34 cellular contexts compared by ENCODE assay signal in genomic region chr15:90946538-90946937, GRCh38.
"Had no signal": no experiment of that assay in that cellular context is flagged by ENCODE, and none has a peak within 500 bp of the region (broad histone marks: within the 10 kb centered on the region; RNA-seq: fewer than 3 reads in every experiment).

No MANE protein-coding gene starts in this region.

- H3K4me1 Mint-ChIP-seq: activated B cell treated with CpG ODN at 0.5 μM for 24 hours; activated naive CD4-positive, alpha-beta T cell treated with anti-CD3 and anti-CD28 coated beads, Interleukin-2, amount 50 U/mL, for 24 hours; activated naive CD8-positive, alpha-beta T cell treated with anti-CD3 and anti-CD28 coated beads for 36 hours; activated naive CD8-positive, alpha-beta T cell treated with anti-CD3 and anti-CD28 coated beads, Interleukin-2, amount 50 U/mL, for 24 hours; activated T-helper 17 cell treated with anti-CD3 and anti-CD28 coated beads, Interleukin-2, amount 50 U/mL, for 72 hours; brain; endodermal cell; T-helper 17 cell had no signal

- H3K4me1 ChIP-seq: ascending aorta, breast epithelium, heart right ventricle had no signal

- H3K9me3 ChIP-seq: ascending aorta, breast epithelium, colonic mucosa, heart right ventricle had no signal

- H3K36me3 Mint-ChIP-seq: activated naive CD4-positive, alpha-beta T cell treated with anti-CD3 and anti-CD28 coated beads, Interleukin-2, amount 50 U/mL, for 24 hours had no signal

- H3K9me3 Mint-ChIP-seq: activated B cell treated with CpG ODN at 0.5 μM for 24 hours; activated CD8-positive, alpha-beta T cell treated with anti-CD3 and anti-CD28 coated beads for 36 hours; activated naive CD4-positive, alpha-beta T cell treated with anti-CD3 and anti-CD28 coated beads for 36 hours; activated naive CD4-positive, alpha-beta T cell treated with anti-CD3 and anti-CD28 coated beads, Interleukin-2, amount 50 U/mL, for 24 hours; activated naive CD8-positive, alpha-beta T cell treated with anti-CD3 and anti-CD28 coated beads for 36 hours; activated naive CD8-positive, alpha-beta T cell treated with anti-CD3 and anti-CD28 coated beads, Interleukin-2, amount 50 U/mL, for 24 hours; activated T-cell treated with anti-CD3 and anti-CD28 coated beads, Interleukin-2, amount 50 U/mL, for 4 hours; activated T-helper 17 cell treated with anti-CD3 and anti-CD28 coated beads, Interleukin-2, amount 50 U/mL, for 72 hours; brain; endodermal cell; T-helper 2 cell treated with Interferon-gamma antibody and Interleukin-4, amounts not matched to agents 5 μg/mL and 100 μg/mL, for 36 hours had no signal

- H3K4me3 Mint-ChIP-seq: activated B cell treated with CpG ODN at 0.5 μM for 24 hours; activated CD8-positive, alpha-beta T cell treated with anti-CD3 and anti-CD28 coated beads for 36 hours; activated naive CD4-positive, alpha-beta T cell treated with anti-CD3 and anti-CD28 coated beads for 36 hours; activated naive CD4-positive, alpha-beta T cell treated with anti-CD3 and anti-CD28 coated beads, Interleukin-2, amount 50 U/mL, for 24 hours; activated naive CD8-positive, alpha-beta T cell treated with anti-CD3 and anti-CD28 coated beads for 36 hours; activated naive CD8-positive, alpha-beta T cell treated with anti-CD3 and anti-CD28 coated beads, Interleukin-2, amount 50 U/mL, for 24 hours; activated T-cell treated with anti-CD3 and anti-CD28 coated beads, Interleukin-2, amount 50 U/mL, for 4 hours; activated T-helper 17 cell treated with anti-CD3 and anti-CD28 coated beads, Interleukin-2, amount 50 U/mL, for 72 hours; brain; endodermal cell; T-helper 17 cell; T-helper 2 cell treated with Interferon-gamma antibody and Interleukin-4, amounts not matched to agents 5 μg/mL and 100 μg/mL, for 36 hours had no signal

- H3K27me3 Mint-ChIP-seq: activated B cell treated with CpG ODN at 0.5 μM for 24 hours; activated CD8-positive, alpha-beta T cell treated with anti-CD3 and anti-CD28 coated beads for 36 hours; activated naive CD4-positive, alpha-beta T cell treated with anti-CD3 and anti-CD28 coated beads, Interleukin-2, amount 50 U/mL, for 24 hours; activated naive CD8-positive, alpha-beta T cell treated with anti-CD3 and anti-CD28 coated beads for 36 hours; activated naive CD8-positive, alpha-beta T cell treated with anti-CD3 and anti-CD28 coated beads, Interleukin-2, amount 50 U/mL, for 24 hours; activated T-helper 17 cell treated with anti-CD3 and anti-CD28 coated beads, Interleukin-2, amount 50 U/mL, for 72 hours; brain; T-helper 17 cell had no signal

- H3K27me3 ChIP-seq: ascending aorta, breast epithelium, cardiac muscle cell, colonic mucosa, heart right ventricle had no signal

- H3K27ac Mint-ChIP-seq: activated B cell treated with CpG ODN at 0.5 μM for 24 hours; activated CD8-positive, alpha-beta T cell treated with anti-CD3 and anti-CD28 coated beads for 36 hours; activated naive CD4-positive, alpha-beta T cell treated with anti-CD3 and anti-CD28 coated beads for 36 hours; activated naive CD4-positive, alpha-beta T cell treated with anti-CD3 and anti-CD28 coated beads, Interleukin-2, amount 50 U/mL, for 24 hours; activated naive CD8-positive, alpha-beta T cell treated with anti-CD3 and anti-CD28 coated beads for 36 hours; activated naive CD8-positive, alpha-beta T cell treated with anti-CD3 and anti-CD28 coated beads, Interleukin-2, amount 50 U/mL, for 24 hours; activated T-helper 17 cell treated with anti-CD3 and anti-CD28 coated beads, Interleukin-2, amount 50 U/mL, for 72 hours; brain; endodermal cell; T-helper 17 cell; T-helper 2 cell treated with Interferon-gamma antibody and Interleukin-4, amounts not matched to agents 5 μg/mL and 100 μg/mL, for 36 hours had no signal

- DNase-seq: activated B cell treated with CpG ODN at 0.5 μM for 24 hours; activated CD4-positive, alpha-beta T cell treated with anti-CD3 and anti-CD28 coated beads for 48 hours; activated CD4-positive, alpha-beta T cell treated with anti-CD3 and anti-CD28 coated beads, Interleukin-2, amount 50 U/mL, for 1 hour; activated CD4-positive, alpha-beta T cell treated with anti-CD3 and anti-CD28 coated beads, Interleukin-2, amount 50 U/mL, for 48 hours; activated CD8-positive, alpha-beta memory T cell treated with anti-CD3 and anti-CD28 coated beads for 24 hours; activated CD8-positive, alpha-beta memory T cell treated with anti-CD3 and anti-CD28 coated beads, Interleukin-2, amount 50 U/mL, for 48 hours; activated CD8-positive, alpha-beta T cell treated with anti-CD3 and anti-CD28 coated beads for 36 hours; activated effector memory CD4-positive, alpha-beta T cell treated with Interleukin-2 at 50 U/mL for 16 hours; activated gamma-delta T cell treated with Interleukin-2 at 50 U/mL for 16 hours; activated naive CD4-positive, alpha-beta T cell treated with anti-CD3 and anti-CD28 coated beads for 36 hours; activated naive CD8-positive, alpha-beta T cell treated with anti-CD3 and anti-CD28 coated beads for 36 hours; activated naive CD8-positive, alpha-beta T cell treated with anti-CD3 and anti-CD28 coated beads, Interleukin-2, amount 50 U/mL, for 24 hours; activated T-cell treated with anti-CD3 and anti-CD28 coated beads for 4 hours; activated T-cell treated with anti-CD3 and anti-CD28 coated beads, Interleukin-2, amount 50 U/mL, for 4 hours; central memory CD4-positive, alpha-beta T cell; colonic mucosa; effector memory CD4-positive, alpha-beta T cell; endodermal cell; foreskin fibroblast; heart right ventricle; T-helper 1 cell; T-helper 17 cell; T1000; WERI-Rb-1 had no signal

- FAIRE-seq: frontal cortex had no signal

- H3K27ac ChIP-seq: ascending aorta, breast epithelium, cardiac muscle cell, colonic mucosa, heart right ventricle, WERI-Rb-1 had no signal

- ATAC-seq: activated CD4-positive, CD25-positive, alpha-beta regulatory T cell treated with anti-CD3 and anti-CD28 coated beads, Interleukin-2, amount 50 U/mL, for 24 hours; activated CD8-positive, alpha-beta T cell treated with anti-CD3 and anti-CD28 coated beads for 36 hours; activated naive CD8-positive, alpha-beta T cell treated with anti-CD3 and anti-CD28 coated beads, Interleukin-2, amount 50 U/mL, for 24 hours; activated T-cell treated with anti-CD3 and anti-CD28 coated beads, Interleukin-2, amount 50 U/mL, for 4 hours; activated T-helper 17 cell treated with anti-CD3 and anti-CD28 coated beads, Interleukin-2, amount 50 U/mL, for 72 hours; esophagus mucosa; heart right ventricle; T-helper 17 cell had no signal

- H3K4me3 ChIP-seq: ascending aorta, breast epithelium, cardiac muscle cell, colonic mucosa, heart right ventricle had no signal
